ENCODE assay signal across 23 cellular contexts in the genomic region with DNA sequence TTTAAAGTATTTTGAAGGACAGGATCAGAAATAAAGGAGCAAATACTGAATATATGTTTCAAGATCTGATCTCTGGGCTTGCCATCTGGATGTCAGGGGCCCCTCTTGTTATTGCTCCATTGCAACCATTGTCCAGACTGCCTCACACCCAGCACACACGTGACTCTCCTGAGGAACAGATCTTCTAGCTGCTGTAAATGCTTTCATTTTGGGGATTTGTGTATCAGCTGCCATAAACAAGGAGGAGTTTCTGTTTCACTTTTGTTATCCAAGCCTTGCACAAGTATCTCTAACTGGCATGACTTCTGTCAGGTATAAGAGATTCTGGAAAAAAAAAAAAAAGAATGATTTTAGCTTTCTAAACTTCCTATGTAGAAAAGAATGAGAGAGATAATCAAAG.
"Had no signal": no experiment of that assay in that cellular context is flagged by ENCODE, and none has a peak within 500 bp of the region (broad histone marks: within the 10 kb centered on the region; RNA-seq: fewer than 3 reads in every experiment).

No MANE protein-coding gene starts in this region.

- H3K36me3 Mint-ChIP-seq: activated naive CD8-positive, alpha-beta T cell treated with anti-CD3 and anti-CD28 coated beads, Interleukin-2, amount 10 ng/mL, durations not matched to agents 7 days and 5 days; memory B cell; naive thymus-derived CD4-positive, alpha-beta T cell; neural progenitor cell had no signal

- H3K9me3 Mint-ChIP-seq: activated CD4-positive, alpha-beta T cell treated with anti-CD3 and anti-CD28 coated beads, Interleukin-2, amount 10 ng/mL, durations not matched to agents 24 days and 14 days had no signal

- H3K27me3 ChIP-seq: cardiac muscle cell, esophagus muscularis mucosa, gastroesophageal sphincter, heart left ventricle, neural progenitor cell, pancreas, right lobe of liver, stomach, vagina had no signal

- H3K9me3 ChIP-seq: esophagus muscularis mucosa, gastroesophageal sphincter, pancreas, right lobe of liver, stomach, vagina had no signal

- H3K9ac ChIP-seq: neural progenitor cell had no signal

- H3K27me3 Mint-ChIP-seq: activated CD4-positive, alpha-beta T cell treated with anti-CD3 and anti-CD28 coated beads, Interleukin-2, amount 10 ng/mL, durations not matched to agents 24 days and 14 days; activated naive CD8-positive, alpha-beta T cell treated with anti-CD3 and anti-CD28 coated beads, Interleukin-2, amount 10 ng/mL, durations not matched to agents 7 days and 5 days; activated T-cell treated with anti-CD3 and anti-CD28 coated beads, Interleukin-2, amount 50 U/mL, for 24 hours; memory B cell; naive thymus-derived CD4-positive, alpha-beta T cell had no signal

- H3K27ac ChIP-seq: cardiac muscle cell, esophagus muscularis mucosa, gastroesophageal sphincter, heart left ventricle, neural progenitor cell, pancreas, right lobe of liver, stomach, vagina had no signal

- H3K36me3 ChIP-seq: cardiac muscle cell, esophagus muscularis mucosa, gastroesophageal sphincter, heart left ventricle, neural progenitor cell, pancreas, right lobe of liver, stomach, vagina had no signal

- H3K27ac Mint-ChIP-seq: activated CD4-positive, alpha-beta T cell treated with anti-CD3 and anti-CD28 coated beads, Interleukin-2, amount 10 ng/mL, durations not matched to agents 24 days and 14 days; activated CD8-positive, alpha-beta T cell treated with anti-CD3 and anti-CD28 coated beads, Interleukin-2, amount 10 ng/mL, durations not matched to agents 7 days and 5 days; activated naive CD8-positive, alpha-beta T cell treated with anti-CD3 and anti-CD28 coated beads, Interleukin-2, amount 10 ng/mL, durations not matched to agents 7 days and 5 days; activated T-cell treated with anti-CD3 and anti-CD28 coated beads, Interleukin-2, amount 50 U/mL, for 24 hours; activated T-helper 2 cell treated with anti-CD3 and anti-CD28 coated beads, Interferon-gamma antibody, Interleukin-2, Interleukin-4, amounts not matched to agents 10 μg/mL and 5 μg/mL and 100 μg/mL, durations not matched to agents 14 hours and 24 hours and 36 hours; memory B cell; naive thymus-derived CD4-positive, alpha-beta T cell; neural progenitor cell had no signal

- ATAC-seq: activated CD8-positive, alpha-beta T cell treated with anti-CD3 and anti-CD28 coated beads, Interleukin-2, amount 10 ng/mL, durations not matched to agents 7 days and 5 days; gastroesophageal sphincter; heart left ventricle; naive thymus-derived CD4-positive, alpha-beta T cell; pancreas had no signal

- H3K4me3 Mint-ChIP-seq: activated CD4-positive, alpha-beta T cell treated with anti-CD3 and anti-CD28 coated beads, Interleukin-2, amount 10 ng/mL, durations not matched to agents 24 days and 14 days; activated CD8-positive, alpha-beta T cell treated with anti-CD3 and anti-CD28 coated beads, Interleukin-2, amount 10 ng/mL, durations not matched to agents 7 days and 5 days; activated naive CD8-positive, alpha-beta T cell treated with anti-CD3 and anti-CD28 coated beads, Interleukin-2, amount 10 ng/mL, durations not matched to agents 7 days and 5 days; activated T-cell treated with anti-CD3 and anti-CD28 coated beads, Interleukin-2, amount 50 U/mL, for 24 hours; memory B cell; naive thymus-derived CD4-positive, alpha-beta T cell; neural progenitor cell had no signal

- H2AFZ ChIP-seq: neural progenitor cell had no signal

- H3K4me1 Mint-ChIP-seq: activated CD4-positive, alpha-beta T cell treated with anti-CD3 and anti-CD28 coated beads, Interleukin-2, amount 10 ng/mL, durations not matched to agents 24 days and 14 days; activated naive CD8-positive, alpha-beta T cell treated with anti-CD3 and anti-CD28 coated beads, Interleukin-2, amount 10 ng/mL, durations not matched to agents 7 days and 5 days; memory B cell; naive thymus-derived CD4-positive, alpha-beta T cell; neural progenitor cell had no signal

- H3K4me2 ChIP-seq: neural progenitor cell had no signal

- H3K4me3 ChIP-seq: cardiac muscle cell, esophagus muscularis mucosa, gastroesophageal sphincter, heart left ventricle, neural progenitor cell, pancreas, right lobe of liver, stomach, vagina had no signal

- DNase-seq: activated CD4-positive, alpha-beta T cell treated with anti-CD3 and anti-CD28 coated beads, Interleukin-2, amount 10 ng/mL, durations not matched to agents 24 days and 14 days; activated CD8-positive, alpha-beta T cell treated with anti-CD3 and anti-CD28 coated beads, Interleukin-2, amount 10 ng/mL, durations not matched to agents 7 days and 5 days; activated naive CD4-positive, alpha-beta T cell treated with Interleukin-2 at 50 U/mL for 16 hours; activated naive CD8-positive, alpha-beta T cell treated with anti-CD3 and anti-CD28 coated beads, Interleukin-2, amount 10 ng/mL, durations not matched to agents 7 days and 5 days; activated T-cell treated with anti-CD3 and anti-CD28 coated beads, Interleukin-2, amount 50 U/mL, for 24 hours; amygdala; dermis blood vessel endothelial cell; effector memory CD4-positive, alpha-beta T cell; heart left ventricle; kidney glomerular epithelial cell; naive thymus-derived CD4-positive, alpha-beta T cell; pancreas; right lobe of liver; small intestine; stimulated activated CD4-positive, alpha-beta T cell treated with anti-CD3 and anti-CD28 coated beads, Interleukin-4, amount 100 ng/mL, for 1 hour; stomach had no signal

- H3K4me1 ChIP-seq: esophagus muscularis mucosa, gastroesophageal sphincter, heart left ventricle, neural progenitor cell, pancreas, right lobe of liver, stomach, vagina had no signal
